In genomic region chr22:49960159-49960966, GRCh38 we compare ENCODE assay signal across 1 cellular context.
TF ChIP-seq lines count a peak whose summit lies in the region.

TSS of gene PIM3 (plus strand) at chr22:49960772. CDS start at chr22:49960948, 176 bp downstream.

TF ChIP-seq in GM12878, 131 proteins besides CTCF, POLR2A, EP300 and RAD21 (continued from another document):
- TF ChIP-seq MLLT1 (IDR thresholded peaks at IDR 0.05) (no peak), SPI1 (IDR thresholded peaks at IDR 0.05; ENCODE audit: borderline replicate concordance, insufficient read depth, low read depth, low read length) (0 out of 2 replicates have a peak, but pooled peaks have one; percentile 17), NKRF (conservative IDR thresholded peaks at IDR 0.05) (peak; percentile 69), ZBTB11 (CRISPR knock-in tag; IDR thresholded peaks at IDR 0.05) (no peak), CBFB (IDR thresholded peaks at IDR 0.05; ENCODE audit: low read depth) (no peak), SREBF1 (IDR thresholded peaks at IDR 0.05; ENCODE audit: low read length) (no peak), ELK1 (IDR thresholded peaks at IDR 0.05; ENCODE audit: low read depth, low read length) (peak; percentile 44; the same call in 1 of the 2 replicates), MEF2B (IDR thresholded peaks at IDR 0.05; ENCODE audit: partially characterized antibody, poor library complexity, severe bottlenecking) (peak; percentile 25), TARDBP (IDR thresholded peaks at IDR 0.05; ENCODE audit: borderline replicate concordance) (peak; percentile 34; the same call in 1 of the 2 replicates), MYC (IDR thresholded peaks at IDR 0.05; ENCODE audit: insufficient read depth, insufficient read length, insufficient replicate concordance, low read length, severe bottlenecking) (peak; percentile 84), SUPT20H (IDR thresholded peaks at IDR 0.05; ENCODE audit: borderline replicate concordance, control insufficient read depth, low read depth, low read length) (no peak), BCLAF1 (IDR thresholded peaks at IDR 0.05) (peak; percentile 75; the same call in 1 of the 2 replicates), ZNF687 (IDR thresholded peaks at IDR 0.05) (peak; percentile 56; the same call in 1 of the 2 replicates), IRF5 (IDR thresholded peaks at IDR 0.05; ENCODE audit: borderline replicate concordance) (no peak), ESRRA (IDR thresholded peaks at IDR 0.05; ENCODE audit: low read length) (0 out of 2 replicates have a peak, but pooled peaks have one; percentile 32), RB1 (IDR thresholded peaks at IDR 0.05; ENCODE audit: borderline replicate concordance) (peak; percentile 93; the same call in 1 of the 2 replicates), E4F1 (IDR thresholded peaks at IDR 0.05; ENCODE audit: borderline replicate concordance, partially characterized antibody) (peak; percentile 43), ZSCAN29 (IDR thresholded peaks at IDR 0.05) (peak; percentile 100), CREM (IDR thresholded peaks at IDR 0.05; ENCODE audit: low read depth) (peak; percentile 61; the same call in 1 of the 2 replicates), TCF3 (IDR thresholded peaks at IDR 0.05; ENCODE audit: borderline replicate concordance, insufficient read depth, low read depth, low read length) (peak; percentile 87), MAX (IDR thresholded peaks at IDR 0.05; ENCODE audit: low read depth, low read length) (peak; percentile 90), KLF5 (IDR thresholded peaks at IDR 0.05; ENCODE audit: partially characterized antibody) (peak; percentile 56), BACH1 (IDR thresholded peaks at IDR 0.05; ENCODE audit: borderline replicate concordance) (peak; percentile 84), LARP7 (IDR thresholded peaks at IDR 0.05) (peak; percentile 98), PBX3 (IDR thresholded peaks at IDR 0.05; ENCODE audit: insufficient replicate concordance, low read depth, low read length) (no peak), GATAD2B (conservative IDR thresholded peaks at IDR 0.05; ENCODE audit: low read depth) (peak; percentile 96)
